16 cellular contexts compared by ENCODE assay signal in the genomic region with DNA sequence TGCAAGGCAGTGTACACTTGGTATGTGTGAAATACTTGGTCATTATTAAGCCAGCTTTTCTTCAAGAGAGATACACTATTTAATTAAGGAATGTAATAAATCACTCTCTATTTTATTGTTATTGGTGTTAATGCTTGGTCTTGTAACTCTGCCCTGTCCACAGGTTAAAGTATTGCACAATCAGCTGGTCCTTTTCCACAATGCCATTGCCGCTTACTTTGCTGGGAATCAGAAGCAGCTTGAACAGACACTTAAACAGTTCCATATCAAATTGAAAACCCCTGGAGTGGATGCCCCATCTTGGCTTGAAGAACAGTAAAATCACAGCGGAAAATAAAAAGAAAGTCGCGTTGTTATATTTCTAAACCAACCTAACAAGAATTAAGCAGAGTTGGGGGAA. TPM values are rescaled to one million over a fixed set of nuclear protein-coding genes. Genes with fewer than 3 reads are reported as not detected.
DNase-seq lines count a peak whose midpoint lies in the region; ATAC-seq and TF ChIP-seq lines count a peak whose summit lies in the region.
"Had no signal": no experiment of that assay in that cellular context is flagged by ENCODE, and none has a peak within 500 bp of the region (broad histone marks: within the 10 kb centered on the region; RNA-seq: fewer than 3 reads in every experiment).

No MANE protein-coding gene starts in this region.

- H3K9ac ChIP-seq in liver (ENCODE audit: low read depth in 1 of 2, low read length in 2 of 2): no peak overlapping the region
- H3K9ac ChIP-seq: BLaER1, GM23248 had no signal

- no peaks in the 10 kb centered on the region for H3K4me1 ChIP-seq in liver (ENCODE audit: control insufficient read depth in 4 of 4, insufficient read depth in 4 of 4, low read length in 3 of 4)
- H3K4me1 ChIP-seq: BLaER1 had no signal

- DNase-seq in left kidney (ENCODE audit: low read depth, low spot score): peak; percentile 43
- peak; percentile 46 for DNase-seq in renal cortical epithelial cell (ENCODE audit: low read depth)
- DNase-seq in DMS 273 treated with DMSO at 0.1 percent for 48 hours (lab: John Stamatoyannopoulos, UW): no peak
- DNase-seq in GDM1 (lab: John Stamatoyannopoulos, UW): no peak
- DNase-seq: 8988T; CD4-positive, alpha-beta memory T cell; DMS79 treated with DMSO at 0.1 percent for 48 hours; GM23248; HCEC 1CT had no signal

- TF ChIP-seq CTCF in liver (IDR thresholded peaks at IDR 0.05; ENCODE audit: low read depth, low read length, missing input control): no peak

- H3K4me3 ChIP-seq in liver (ENCODE audit: low read depth in 1 of 3, low read length in 3 of 3): no peak overlapping the region
- H3K4me3 ChIP-seq: BLaER1, GM12878, GM23248 had no signal

- ATAC-seq in GM18867 (IDR thresholded peaks at IDR 0.05; ENCODE audit: unreplicated experiment) (no peak), GM21529 (IDR thresholded peaks at IDR 0.05; ENCODE audit: unreplicated experiment) (no peak)
- ATAC-seq: GM12878 had no signal

- H3K9me3 ChIP-seq in liver (ENCODE audit: control insufficient read depth in 4 of 4, low read length in 3 of 4): no peaks in the 10 kb centered on the region
- H3K9me3 ChIP-seq: BLaER1 had no signal

- no peak overlapping the region for H3K27ac ChIP-seq in liver (ENCODE audit: low read depth in 1 of 2, low read length in 2 of 2)
- H3K27ac ChIP-seq: BLaER1, GM23248 had no signal

- no peak for TF ChIP-seq EP300 in Ishikawa (IDR thresholded peaks at IDR 0.05; ENCODE audit: borderline replicate concordance)

- 89% methylated on average over 4 of the region's 4 CpGs for WGBS in liver

- no peak for TF ChIP-seq RAD21 in Ishikawa (IDR thresholded peaks at IDR 0.05; ENCODE audit: low read depth)
- TF ChIP-seq RAD21 in liver (IDR thresholded peaks at IDR 0.05): no peak

- peaks cover 0 to 4% (median 2%) of the 10 kb centered on the region in 4 donors for H3K36me3 ChIP-seq in liver (ENCODE audit: control insufficient read depth in 4 of 4, insufficient read depth in 3 of 4, low read depth in 1 of 4, low read length in 3 of 4)

- no peaks in the 10 kb centered on the region for H3K27me3 ChIP-seq in liver (ENCODE audit: control insufficient read depth in 4 of 4, insufficient read depth in 4 of 4, low read length in 3 of 4)
- H3K27me3 ChIP-seq: BLaER1 had no signal

TF ChIP-seq in Ishikawa, 13 proteins besides CTCF, POLR2A, EP300 and RAD21:
- TF ChIP-seq TAF1 (IDR thresholded peaks at IDR 0.05; ENCODE audit: low read depth) (no peak), CEBPB (IDR thresholded peaks at IDR 0.05) (peak; percentile 85)

TF ChIP-seq in liver, 16 proteins besides CTCF, POLR2A, EP300 and RAD21:
- TF ChIP-seq JUND (IDR thresholded peaks at IDR 0.05): no peak
- TF ChIP-seq HNF4A (conservative IDR thresholded peaks at IDR 0.05): peak; percentile 29 to 31
- TF ChIP-seq, protein P1, sequence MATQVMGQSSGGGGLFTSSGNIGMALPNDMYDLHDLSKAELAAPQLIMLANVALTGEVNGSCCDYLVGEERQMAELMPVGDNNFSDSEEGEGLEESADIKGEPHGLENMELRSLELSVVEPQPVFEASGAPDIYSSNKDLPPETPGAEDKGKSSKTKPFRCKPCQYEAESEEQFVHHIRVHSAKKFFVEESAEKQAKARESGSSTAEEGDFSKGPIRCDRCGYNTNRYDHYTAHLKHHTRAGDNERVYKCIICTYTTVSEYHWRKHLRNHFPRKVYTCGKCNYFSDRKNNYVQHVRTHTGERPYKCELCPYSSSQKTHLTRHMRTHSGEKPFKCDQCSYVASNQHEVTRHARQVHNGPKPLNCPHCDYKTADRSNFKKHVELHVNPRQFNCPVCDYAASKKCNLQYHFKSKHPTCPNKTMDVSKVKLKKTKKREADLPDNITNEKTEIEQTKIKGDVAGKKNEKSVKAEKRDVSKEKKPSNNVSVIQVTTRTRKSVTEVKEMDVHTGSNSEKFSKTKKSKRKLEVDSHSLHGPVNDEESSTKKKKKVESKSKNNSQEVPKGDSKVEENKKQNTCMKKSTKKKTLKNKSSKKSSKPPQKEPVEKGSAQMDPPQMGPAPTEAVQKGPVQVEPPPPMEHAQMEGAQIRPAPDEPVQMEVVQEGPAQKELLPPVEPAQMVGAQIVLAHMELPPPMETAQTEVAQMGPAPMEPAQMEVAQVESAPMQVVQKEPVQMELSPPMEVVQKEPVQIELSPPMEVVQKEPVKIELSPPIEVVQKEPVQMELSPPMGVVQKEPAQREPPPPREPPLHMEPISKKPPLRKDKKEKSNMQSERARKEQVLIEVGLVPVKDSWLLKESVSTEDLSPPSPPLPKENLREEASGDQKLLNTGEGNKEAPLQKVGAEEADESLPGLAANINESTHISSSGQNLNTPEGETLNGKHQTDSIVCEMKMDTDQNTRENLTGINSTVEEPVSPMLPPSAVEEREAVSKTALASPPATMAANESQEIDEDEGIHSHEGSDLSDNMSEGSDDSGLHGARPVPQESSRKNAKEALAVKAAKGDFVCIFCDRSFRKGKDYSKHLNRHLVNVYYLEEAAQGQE (IDR thresholded peaks at IDR 0.05): no peak
- TF ChIP-seq TAF1 (conservative IDR thresholded peaks at IDR 0.05): no peak

RNA-seq across cellular contexts. Expression of a gene that starts 26.2 kb away (rescaled TPM):
- total RNA-seq in liver (10 to 100 TPM in 1 of 2 donors, under 1 TPM in 1; 0.17 to 33.0 TPM), renal cortical epithelial cell (3.6 and 5.5 TPM in 2 replicates)
- polyA plus RNA-seq in liver: under 1 TPM; 0.06 TPM
- polyA plus RNA-seq: CD14-positive monocyte had no signal

Comparison
In these comparisons a context has a peak if more than half of its experiments do, and no peak if none do; other contexts are left out.
1. DNase-seq: peak in left kidney (single experiment) and renal cortical epithelial cell (single experiment); none in DMS 273 treated with DMSO at 0.1 percent for 48 hours (single experiment) and GDM1 (single experiment).